In the genomic region with DNA sequence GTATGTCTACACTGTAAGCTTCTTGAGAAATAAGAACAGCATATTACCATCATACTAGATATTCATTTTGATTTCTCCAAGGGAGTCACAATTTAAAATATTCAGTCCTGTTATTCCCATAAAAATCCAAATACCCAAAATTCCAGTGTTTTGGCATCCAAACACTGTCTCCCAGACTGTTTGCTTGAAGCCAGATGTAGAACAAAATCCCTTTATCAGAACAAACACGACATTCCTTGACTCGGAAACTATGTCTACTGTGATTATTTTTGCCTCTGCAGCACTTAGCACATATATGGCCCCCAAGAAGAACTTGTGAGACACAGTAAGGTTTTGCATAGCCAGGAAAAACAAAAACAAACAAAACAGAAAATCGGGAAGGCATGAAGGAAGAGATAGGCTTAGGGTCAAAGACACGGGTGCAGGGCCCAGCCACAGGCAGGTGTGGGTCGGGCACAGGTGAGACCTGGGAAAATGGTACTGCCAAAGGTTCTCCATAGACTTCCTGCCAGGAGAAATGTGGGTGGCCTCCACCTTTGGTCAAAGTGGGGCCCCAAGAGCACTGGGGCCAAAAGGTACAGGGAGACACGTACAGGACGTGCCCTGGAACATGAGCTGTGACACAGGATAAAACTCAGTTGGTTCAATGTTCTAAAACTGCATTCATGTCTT, we compare ENCODE assay signal across 24 cellular contexts. TPM values are rescaled to one million over a fixed set of nuclear protein-coding genes. Genes with fewer than 3 reads are reported as not detected.
DNase-seq lines count a peak whose midpoint lies in the region; TF ChIP-seq lines count a peak whose summit lies in the region.
"Had no signal": no experiment of that assay in that cellular context is flagged by ENCODE, and none has a peak within 500 bp of the region (broad histone marks: within the 10 kb centered on the region; RNA-seq: fewer than 3 reads in every experiment).

No MANE protein-coding gene starts in this region.

- DNase-seq in AG08395 (ENCODE audit: low spot score) (peak; percentile 31), fibroblast of the aortic adventitia (ENCODE audit: low read depth) (peak; percentile 79), SHP77 treated with DMSO at 0.1 percent for 48 hours (lab: John Stamatoyannopoulos, UW) (no peak), AG08396 (ENCODE audit: low spot score) (no peak), right atrium auricular region (ENCODE audit: low spot score) (no peak)
- no peak for DNase-seq in activated CD4-positive, alpha-beta T cell treated with anti-CD3 and anti-CD28 coated beads, Interleukin-2, amount 50 U/mL, for 48 hours
- DNase-seq: 8988T, DND-41, GDM1, GM23248, MV-4-11, NCI-H1417, NCI-H187, NCI-H2107, NCI-H2227 treated with DMSO at 0.1 percent for 48 hours, NCI-H510A treated with DMSO at 0.1 percent for 48 hours, NCI-H774, SHP77 had no signal

- H3K4me1 ChIP-seq in HEK293 (ENCODE audit: control insufficient read depth, insufficient read depth, low read length) = no peaks in the 10 kb centered on the region
- H3K4me1 ChIP-seq in rectal smooth muscle tissue (ENCODE audit: control insufficient read depth, insufficient read depth, low read length) = peaks cover 34% of the 10 kb centered on the region
- H3K4me1 ChIP-seq in right atrium auricular region = no peaks in the 10 kb centered on the region
- H3K4me1 ChIP-seq: HAP-1 had no signal

- CTCF ChIA-PET in HEK293 (lab: Yijun Ruan, JAX) = interaction anchor here (0.7 kb wide), 1 partner anchor 42 kb away, joined by 3 read pairs; no protein-coding TSS in a partner anchor

- H3K27ac ChIP-seq in HEK293 (ENCODE audit: extremely low read depth, low read depth, low read length) (no peak overlapping the region), rectal smooth muscle tissue (ENCODE audit: low read depth, low read length) (peak overlapping the region; percentile 76), right atrium auricular region (no peak overlapping the region)
- H3K27ac ChIP-seq: C4-2B, GM23248, HL-60, KMS-11 had no signal

- no peak for TF ChIP-seq CTCF in HEK293 (tag by site-specific recombination; IDR thresholded peaks at IDR 0.05)
- TF ChIP-seq CTCF in fibroblast of the aortic adventitia (IDR thresholded peaks at IDR 0.05; ENCODE audit: insufficient read depth, low read length) = no peak
- TF ChIP-seq CTCF in right atrium auricular region (IDR thresholded peaks at IDR 0.05) = no peak

- H3K9me3 ChIP-seq in HEK293 (ENCODE audit: control insufficient read depth, insufficient read depth, low read depth, low read length) (no peaks in the 10 kb centered on the region), right atrium auricular region (no peaks in the 10 kb centered on the region)
- H3K9me3 ChIP-seq: HAP-1 had no signal

- POLR2A ChIA-PET in HEK293 (lab: Yijun Ruan, JAX) = no interaction called here

- H3K4me3 ChIP-seq in HEK293 (ENCODE audit: low read depth, low read length) (no peak overlapping the region), fibroblast of the aortic adventitia (ENCODE audit: low read depth, low read length) (no peak overlapping the region), rectal smooth muscle tissue (ENCODE audit: low read length) (no peak overlapping the region), right atrium auricular region (no peak overlapping the region)
- H3K4me3 ChIP-seq: GM23248, HAP-1 had no signal

- no peaks in the 10 kb centered on the region for H3K27me3 ChIP-seq in rectal smooth muscle tissue (ENCODE audit: control insufficient read depth, insufficient read depth, low read length)
- H3K27me3 ChIP-seq in right atrium auricular region = no peaks in the 10 kb centered on the region

- H3K36me3 ChIP-seq in HEK293 (ENCODE audit: control insufficient read depth in 2 of 2, insufficient read depth in 1 of 2, low read length in 2 of 2) (no peaks in the 10 kb centered on the region), rectal smooth muscle tissue (ENCODE audit: control insufficient read depth, insufficient read depth, low read length) (no peaks in the 10 kb centered on the region), right atrium auricular region (no peaks in the 10 kb centered on the region)
- H3K36me3 ChIP-seq: HAP-1 had no signal

- H3K9ac ChIP-seq in rectal smooth muscle tissue (ENCODE audit: low read length) = no peak overlapping the region
- H3K9ac ChIP-seq: GM23248, KMS-11 had no signal

TF ChIP-seq in HEK293, 187 proteins besides CTCF, POLR2A, EP300 and RAD21:
- TF ChIP-seq, protein P1, sequence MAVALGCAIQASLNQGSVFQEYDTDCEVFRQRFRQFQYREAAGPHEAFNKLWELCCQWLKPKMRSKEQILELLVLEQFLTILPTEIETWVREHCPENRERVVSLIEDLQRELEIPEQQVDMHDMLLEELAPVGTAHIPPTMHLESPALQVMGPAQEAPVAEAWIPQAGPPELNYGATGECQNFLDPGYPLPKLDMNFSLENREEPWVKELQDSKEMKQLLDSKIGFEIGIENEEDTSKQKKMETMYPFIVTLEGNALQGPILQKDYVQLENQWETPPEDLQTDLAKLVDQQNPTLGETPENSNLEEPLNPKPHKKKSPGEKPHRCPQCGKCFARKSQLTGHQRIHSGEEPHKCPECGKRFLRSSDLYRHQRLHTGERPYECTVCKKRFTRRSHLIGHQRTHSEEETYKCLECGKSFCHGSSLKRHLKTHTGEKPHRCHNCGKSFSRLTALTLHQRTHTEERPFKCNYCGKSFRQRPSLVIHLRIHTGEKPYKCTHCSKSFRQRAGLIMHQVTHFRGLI (tag by site-specific recombination; IDR thresholded peaks at IDR 0.05) = peak; percentile 80
- TF ChIP-seq, protein P2, sequence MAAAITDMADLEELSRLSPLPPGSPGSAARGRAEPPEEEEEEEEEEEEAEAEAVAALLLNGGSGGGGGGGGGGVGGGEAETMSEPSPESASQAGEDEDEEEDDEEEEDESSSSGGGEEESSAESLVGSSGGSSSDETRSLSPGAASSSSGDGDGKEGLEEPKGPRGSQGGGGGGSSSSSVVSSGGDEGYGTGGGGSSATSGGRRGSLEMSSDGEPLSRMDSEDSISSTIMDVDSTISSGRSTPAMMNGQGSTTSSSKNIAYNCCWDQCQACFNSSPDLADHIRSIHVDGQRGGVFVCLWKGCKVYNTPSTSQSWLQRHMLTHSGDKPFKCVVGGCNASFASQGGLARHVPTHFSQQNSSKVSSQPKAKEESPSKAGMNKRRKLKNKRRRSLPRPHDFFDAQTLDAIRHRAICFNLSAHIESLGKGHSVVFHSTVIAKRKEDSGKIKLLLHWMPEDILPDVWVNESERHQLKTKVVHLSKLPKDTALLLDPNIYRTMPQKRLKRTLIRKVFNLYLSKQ (tag by site-specific recombination; IDR thresholded peaks at IDR 0.05; ENCODE audit: borderline replicate concordance) = no peak

RNA-seq across cellular contexts. Expression of a gene that starts 36.5 kb away (rescaled TPM):
- 31.6 and 64.0 TPM in 2 replicates for total RNA-seq in fibroblast of the aortic adventitia (ENCODE audit: low replicate concordance)
- 1 to 10 TPM; 8.3 to 8.5 TPM for total RNA-seq in right atrium auricular region

Comparison
In these comparisons a context has a peak if more than half of its experiments do, and no peak if none do; other contexts are left out.
1. DNase-seq: peak in AG08395 (single experiment) and fibroblast of the aortic adventitia (single experiment); none in SHP77 treated with DMSO at 0.1 percent for 48 hours (single experiment), activated CD4-positive, alpha-beta T cell treated with anti-CD3 and anti-CD28 coated beads, Interleukin-2, amount 50 U/mL, for 48 hours (0 of 2), AG08396 (single experiment) and right atrium auricular region (single experiment).